7 cellular contexts compared by ENCODE assay signal in genomic region chr9:127698985-127699670, GRCh38. TPM values are rescaled to one million over a fixed set of nuclear protein-coding genes. Genes with fewer than 3 reads are reported as not detected.
DNase-seq lines count a peak whose midpoint lies in the region; ATAC-seq and TF ChIP-seq lines count a peak whose summit lies in the region.

No MANE protein-coding gene starts in this region.

- CTCF ChIA-PET in SK-N-SH (lab: Yijun Ruan, JAX) = interaction anchor here (1.9 kb wide), 1 partner anchor 13 kb away, joined by 4 read pairs; no protein-coding TSS in a partner anchor

- POLR2A ChIA-PET in SK-N-SH (lab: Yijun Ruan, JAX) = no interaction called here

- H2AFZ ChIP-seq in SK-N-SH (ENCODE audit: low read depth) = peak overlapping the region; percentile 75; the same call in 1 of the 2 replicates
- H2AFZ ChIP-seq in osteoblast (ENCODE audit: low read length) = peak overlapping the region; percentile 80

- no peak overlapping the region for H3K4me2 ChIP-seq in SK-N-SH
- H3K4me2 ChIP-seq in osteoblast (ENCODE audit: insufficient read depth, low read length) = peak overlapping the region; percentile 79

- peaks cover 0 to 14% of the 10 kb centered on the region in 2 experiments; a peak in 1 of 4 replicates for H3K4me1 ChIP-seq in SK-N-SH (ENCODE audit: control insufficient read depth in 1 of 2, insufficient read depth in 2 of 2, low read depth in 1 of 2, low read length in 1 of 2)
- peaks cover 3% of the 10 kb centered on the region for H3K4me1 ChIP-seq in osteoblast (ENCODE audit: insufficient read depth, low read length)

- ATAC-seq in GM18907 (IDR thresholded peaks at IDR 0.05; ENCODE audit: unreplicated experiment) = peak; percentile 94
- peak; percentile 81 for ATAC-seq in HG03175 (IDR thresholded peaks at IDR 0.05; ENCODE audit: unreplicated experiment)
- peak; percentile 99 for ATAC-seq in activated naive CD8-positive, alpha-beta T cell treated with anti-CD3 and anti-CD28 coated beads, Interleukin-2, amount 50 U/mL, for 24 hours
- peak; percentile 99 for ATAC-seq in Right ventricle myocardium superior (ENCODE audit: poor library complexity)

- 0 out of 4 replicates have a peak, but pooled peaks of 1 of the 2 experiments have one; percentile 16 for TF ChIP-seq EP300 in SK-N-SH (IDR thresholded peaks at IDR 0.05; ENCODE audit: borderline replicate concordance in 1 of 2, low read depth in 1 of 2, low read length in 1 of 2)

- H3K27me3 Mint-ChIP-seq in activated naive CD8-positive, alpha-beta T cell treated with anti-CD3 and anti-CD28 coated beads, Interleukin-2, amount 50 U/mL, for 24 hours = no peaks in the 10 kb centered on the region

- H3K27me3 ChIP-seq in SK-N-SH (ENCODE audit: insufficient read depth) (no peaks in the 10 kb centered on the region), osteoblast (ENCODE audit: insufficient read depth, low read length) (no peaks in the 10 kb centered on the region)

- no peaks in the 10 kb centered on the region for H3K9me3 Mint-ChIP-seq in activated naive CD8-positive, alpha-beta T cell treated with anti-CD3 and anti-CD28 coated beads, Interleukin-2, amount 50 U/mL, for 24 hours

- H3K36me3 ChIP-seq in SK-N-SH (replicated peaks in 1 of 2; ENCODE audit: control insufficient read depth in 1 of 2, insufficient read depth in 2 of 2, low read length in 1 of 2) (no peaks in the 10 kb centered on the region), osteoblast (ENCODE audit: insufficient read depth, low read length) (no peaks in the 10 kb centered on the region)

- no peaks in the 10 kb centered on the region for H3K9me2 ChIP-seq in SK-N-SH

- no peak overlapping the region for H3K9ac ChIP-seq in SK-N-SH

- 40% methylated on average over 22 of the region's 41 CpGs for WGBS in SK-N-SH (ENCODE audit: low lambda C conversion rate)

- H3K36me3 Mint-ChIP-seq in activated naive CD8-positive, alpha-beta T cell treated with anti-CD3 and anti-CD28 coated beads, Interleukin-2, amount 50 U/mL, for 24 hours (ENCODE audit: low read depth) = no peaks in the 10 kb centered on the region

- H3K4me1 Mint-ChIP-seq in activated naive CD8-positive, alpha-beta T cell treated with anti-CD3 and anti-CD28 coated beads, Interleukin-2, amount 50 U/mL, for 24 hours = peaks cover 16% of the 10 kb centered on the region

- H3K4me3 ChIP-seq in SK-N-SH (ENCODE audit: low read depth in 2 of 2, low read length in 1 of 2) (peak overlapping the region in 1 of 2 experiments; percentile 30; a peak in 1 of 4 replicates), osteoblast (ENCODE audit: insufficient read depth, low read length) (peak overlapping the region; percentile 56)

- intact Hi-C loops in Right ventricle myocardium superior (cut with DNase I) = no loop called here

- no peaks in the 10 kb centered on the region for H3K9me3 ChIP-seq in SK-N-SH
- no peaks in the 10 kb centered on the region for H3K9me3 ChIP-seq in osteoblast (ENCODE audit: low read depth, low read length)

- peak; percentile 98 for DNase-seq in SK-N-SH
- DNase-seq in activated naive CD8-positive, alpha-beta T cell treated with anti-CD3 and anti-CD28 coated beads, Interleukin-2, amount 50 U/mL, for 24 hours = peak; percentile 90
- peak; percentile 97 for DNase-seq in Right ventricle myocardium superior
- peak; percentile 99 for DNase-seq in osteoblast (ENCODE audit: insufficient read length, low spot score, missing footprints)
- peak; percentile 98 for DNase-seq in superior temporal gyrus (ENCODE audit: extremely low spot score)

- peak overlapping the region; percentile 71 for H3K4me3 Mint-ChIP-seq in activated naive CD8-positive, alpha-beta T cell treated with anti-CD3 and anti-CD28 coated beads, Interleukin-2, amount 50 U/mL, for 24 hours

- no peak for TF ChIP-seq RAD21 in SK-N-SH (IDR thresholded peaks at IDR 0.05; ENCODE audit: low read length)

- TF ChIP-seq CTCF in SK-N-SH (IDR thresholded peaks at IDR 0.05) (no peak), osteoblast (IDR thresholded peaks at IDR 0.05; ENCODE audit: extremely low read depth, low read depth, low read length) (no peak)

- no peaks in the 10 kb centered on the region for H4K20me1 ChIP-seq in SK-N-SH (ENCODE audit: insufficient read depth)
- H4K20me1 ChIP-seq in osteoblast (ENCODE audit: insufficient read depth, low read length) = no peaks in the 10 kb centered on the region

- peaks cover 14% of the 10 kb centered on the region for H3F3A ChIP-seq in SK-N-SH (replicated peaks; ENCODE audit: insufficient read depth)

- H3K27ac Mint-ChIP-seq in activated naive CD8-positive, alpha-beta T cell treated with anti-CD3 and anti-CD28 coated beads, Interleukin-2, amount 50 U/mL, for 24 hours = peak overlapping the region; percentile 35

- no peaks in the 10 kb centered on the region for H3K79me2 ChIP-seq in SK-N-SH (ENCODE audit: insufficient read depth)
- H3K79me2 ChIP-seq in osteoblast (ENCODE audit: insufficient read depth, low read length) = no peaks in the 10 kb centered on the region

- H3K27ac ChIP-seq in SK-N-SH (ENCODE audit: low read depth in 2 of 2, low read length in 1 of 2) (peak overlapping the region; percentile 44 to 62), osteoblast (ENCODE audit: low read depth, low read length) (peak overlapping the region; percentile 61)

TF ChIP-seq in SK-N-SH, 30 proteins besides CTCF, POLR2A, EP300 and RAD21 (continues in another document):
- TF ChIP-seq GABPA (IDR thresholded peaks at IDR 0.05; ENCODE audit: low read depth) (peak; percentile 53), TAF1 (IDR thresholded peaks at IDR 0.05; ENCODE audit: borderline replicate concordance, low read depth, low read length) (peak; percentile 15; the same call in 1 of the 2 replicates), FOSL2 (IDR thresholded peaks at IDR 0.05; ENCODE audit: borderline replicate concordance, low read depth) (no peak), ELF1 (IDR thresholded peaks at IDR 0.05) (peak; percentile 77), FOXM1 (IDR thresholded peaks at IDR 0.05; ENCODE audit: low read depth) (no peak), EZH2phosphoT487 (IDR thresholded peaks at IDR 0.05; ENCODE audit: borderline replicate concordance, low read depth) (no peak), CHD2 (IDR thresholded peaks at IDR 0.05; ENCODE audit: low read length, partially characterized antibody) (peak; percentile 26), RFX5 (IDR thresholded peaks at IDR 0.05; ENCODE audit: low read length) (peak; percentile 76), USF1 (IDR thresholded peaks at IDR 0.05; ENCODE audit: borderline replicate concordance, low read depth) (peak; percentile 63; the same call in 1 of the 2 replicates), MEF2A (IDR thresholded peaks at IDR 0.05; ENCODE audit: borderline replicate concordance, low read depth) (no peak), TCF12 (IDR thresholded peaks at IDR 0.05) (no peak), POLR2AphosphoS5 (IDR thresholded peaks at IDR 0.05; ENCODE audit: low read depth, low read length) (peak; percentile 30; the same call in 1 of the 2 replicates), REST (IDR thresholded peaks at IDR 0.05; ENCODE audit: low read depth, low read length) (no peak)

RNA-seq across cellular contexts. Expression of gene CFAP157, which starts 7.7 kb away (rescaled TPM):
- 0.19 and 0.25 TPM in 2 replicates for polyA plus RNA-seq in SK-N-SH (2012; rRNA removed)
- polyA plus RNA-seq in SK-N-SH (2012; cell fraction: cytosol; rRNA removed) = 0.01 and 0.05 TPM in 2 replicates
- 2.4 and 2.9 TPM in 2 replicates for polyA plus RNA-seq in SK-N-SH (2012; cell fraction: nucleus; rRNA removed)
- total RNA-seq in Right ventricle myocardium superior (not detected), osteoblast (not detected in 2 replicates)

RNA-seq across cellular contexts. Expression of gene PTRH1, which starts 16.3 kb away (rescaled TPM):
- 41.1 and 42.2 TPM in 2 replicates for polyA plus RNA-seq in SK-N-SH (2012; rRNA removed)
- 22.6 and 29.7 TPM in 2 replicates for polyA plus RNA-seq in SK-N-SH (2012; cell fraction: cytosol; rRNA removed)
- polyA plus RNA-seq in SK-N-SH (2012; cell fraction: nucleus; rRNA removed) = 31.8 and 53.9 TPM in 2 replicates
- total RNA-seq in Right ventricle myocardium superior (13.3 TPM), osteoblast (12.7 and 16.3 TPM in 2 replicates)

RNA-seq across cellular contexts. Expression of gene TTC16, which starts 16.8 kb away (rescaled TPM):
- 0.03 and 0.05 TPM in 2 replicates for polyA plus RNA-seq in SK-N-SH (2012; rRNA removed)
- 0.01 and 0.03 TPM in 2 replicates for polyA plus RNA-seq in SK-N-SH (2012; cell fraction: cytosol; rRNA removed)
- 0.21 and 0.24 TPM in 2 replicates for polyA plus RNA-seq in SK-N-SH (2012; cell fraction: nucleus; rRNA removed)
- total RNA-seq in Right ventricle myocardium superior = 0.48 TPM
- under 0.01 TPM in 1 of 2 replicates, not detected in the other for total RNA-seq in osteoblast

RNA-seq across cellular contexts. Expression of gene TOR2A, which starts 36.0 kb away (rescaled TPM):
- 11.9 and 17.2 TPM in 2 replicates for polyA plus RNA-seq in SK-N-SH (2012; rRNA removed)
- polyA plus RNA-seq in SK-N-SH (2012; cell fraction: cytosol; rRNA removed) = 6.0 and 11.0 TPM in 2 replicates
- 18.8 and 19.8 TPM in 2 replicates for polyA plus RNA-seq in SK-N-SH (2012; cell fraction: nucleus; rRNA removed)
- total RNA-seq in Right ventricle myocardium superior (3.3 TPM), osteoblast (3.8 and 4.7 TPM in 2 replicates)
